In the genomic region with DNA sequence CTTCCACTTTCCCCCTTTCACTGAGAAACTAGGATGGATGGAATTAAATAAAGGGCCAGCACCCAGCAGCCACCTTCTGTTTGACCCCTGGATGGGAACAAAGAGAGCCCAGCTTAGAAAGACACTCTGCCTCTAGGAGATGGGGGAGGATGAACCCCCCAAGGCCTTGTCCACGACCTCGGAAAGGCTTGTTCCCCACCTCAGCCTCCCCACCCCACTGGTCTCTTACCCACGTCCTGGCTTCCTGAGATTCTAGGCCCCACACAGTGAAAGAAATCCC, we compare ENCODE assay signal across 8 cellular contexts. TPM values are rescaled to one million over a fixed set of nuclear protein-coding genes. Genes with fewer than 3 reads are reported as not detected.
DNase-seq lines count a peak whose midpoint lies in the region; ATAC-seq, FAIRE-seq and TF ChIP-seq lines count a peak whose summit lies in the region.

No MANE protein-coding gene starts in this region.

- no peaks in the 10 kb centered on the region; the same call in 1 of the 2 replicates for H3K9me3 Mint-ChIP-seq in HFFc6
- no peaks in the 10 kb centered on the region for H3K9me3 Mint-ChIP-seq in activated CD4-positive, alpha-beta memory T cell treated with anti-CD3 and anti-CD28 coated beads for 36 hours
- no peaks in the 10 kb centered on the region for H3K9me3 Mint-ChIP-seq in stimulated activated memory B cell treated with anti-CD40 and anti-IgM and Interleukin-4, amounts not matched to agents 10 μg/mL and 1 μg/mL and 100 μg/mL, for 72 hours

- no peaks in the 10 kb centered on the region for H3K27me3 ChIP-seq in hepatocyte
- no peaks in the 10 kb centered on the region for H3K27me3 ChIP-seq in small intestine (ENCODE audit: control insufficient read depth in 2 of 2, insufficient read depth in 2 of 2, low read length in 2 of 2)

- H3K9me3 ChIP-seq in hepatocyte (ENCODE audit: low read depth): no peaks in the 10 kb centered on the region
- no peaks in the 10 kb centered on the region for H3K9me3 ChIP-seq in small intestine (ENCODE audit: control insufficient read depth, low read depth)

- DNase-seq in HFFc6 (no peak), hepatocyte (ENCODE audit: low spot score) (no peak), small intestine (no peak), NCI-H1436 treated with DMSO at 0.1 percent for 48 hours (lab: John Stamatoyannopoulos, UW) (no peak), GM10266 (ENCODE audit: extremely low spot score) (no peak)
- DNase-seq in activated CD4-positive, alpha-beta memory T cell treated with anti-CD3 and anti-CD28 coated beads for 36 hours: no peak

- H3K4me1 ChIP-seq in hepatocyte (ENCODE audit: insufficient read depth) (peaks cover 54% of the 10 kb centered on the region), small intestine (ENCODE audit: control insufficient read depth in 2 of 2, insufficient read depth in 1 of 2, low read depth in 1 of 2, low read length in 1 of 2) (peaks cover 2 to 23% of the 10 kb centered on the region in 2 donors)

- intact Hi-C loops in activated CD4-positive, alpha-beta memory T cell treated with anti-CD3 and anti-CD28 coated beads for 36 hours (cut with micrococcal nuclease): loop anchor here (2.0 kb wide), 1 partner anchor 208 kb away; no protein-coding TSS in a partner anchor

- H3K27me3 Mint-ChIP-seq in HFFc6 (ENCODE audit: insufficient read depth): peaks cover 39% of the 10 kb centered on the region
- no peaks in the 10 kb centered on the region for H3K27me3 Mint-ChIP-seq in activated CD4-positive, alpha-beta memory T cell treated with anti-CD3 and anti-CD28 coated beads for 36 hours
- no peaks in the 10 kb centered on the region for H3K27me3 Mint-ChIP-seq in stimulated activated memory B cell treated with anti-CD40 and anti-IgM and Interleukin-4, amounts not matched to agents 10 μg/mL and 1 μg/mL and 100 μg/mL, for 72 hours

- H3K36me3 ChIP-seq in hepatocyte (replicated peaks; ENCODE audit: insufficient read depth, low read depth): no peaks in the 10 kb centered on the region
- no peaks in the 10 kb centered on the region for H3K36me3 ChIP-seq in small intestine (ENCODE audit: control insufficient read depth in 2 of 2, insufficient read depth in 2 of 2, low read length in 2 of 2)

- CTCF ChIA-PET in activated CD4-positive, alpha-beta memory T cell treated with anti-CD3 and anti-CD28 coated beads for 36 hours (lab: Charles Lee): interaction anchor here (1.0 to 4.7 kb wide), 5 partner anchors 10 to 39 kb away, joined by 3 to 24 read pairs (median 10); a partner anchor contains a TSS

- no peak overlapping the region for H2AFZ ChIP-seq in hepatocyte

- peaks cover 94% of the 10 kb centered on the region for H3K4me1 Mint-ChIP-seq in HFFc6 (ENCODE audit: low read depth)
- H3K4me1 Mint-ChIP-seq in activated CD4-positive, alpha-beta memory T cell treated with anti-CD3 and anti-CD28 coated beads for 36 hours (ENCODE audit: low read depth): peaks cover 96% of the 10 kb centered on the region
- peaks cover 95% of the 10 kb centered on the region for H3K4me1 Mint-ChIP-seq in stimulated activated memory B cell treated with anti-CD40 and anti-IgM and Interleukin-4, amounts not matched to agents 10 μg/mL and 1 μg/mL and 100 μg/mL, for 72 hours

- POLR2A ChIA-PET in activated CD4-positive, alpha-beta memory T cell treated with anti-CD3 and anti-CD28 coated beads for 36 hours (lab: Charles Lee): interaction anchor here (2.3 kb wide), 1 partner anchor 10 kb away, joined by 22 read pairs; a partner anchor contains a TSS

- H3K36me3 Mint-ChIP-seq in HFFc6 (ENCODE audit: low read depth): peaks cover 25% of the 10 kb centered on the region
- peaks cover 10% of the 10 kb centered on the region for H3K36me3 Mint-ChIP-seq in activated CD4-positive, alpha-beta memory T cell treated with anti-CD3 and anti-CD28 coated beads for 36 hours
- peaks cover 5% of the 10 kb centered on the region for H3K36me3 Mint-ChIP-seq in stimulated activated memory B cell treated with anti-CD40 and anti-IgM and Interleukin-4, amounts not matched to agents 10 μg/mL and 1 μg/mL and 100 μg/mL, for 72 hours

- peak overlapping the region; percentile 74 for H3K4me2 ChIP-seq in hepatocyte

- no peak for ATAC-seq in stimulated activated memory B cell treated with anti-CD40 and anti-IgM and Interleukin-4, amounts not matched to agents 10 μg/mL and 1 μg/mL and 100 μg/mL, for 72 hours
- ATAC-seq in HG03439 (IDR thresholded peaks at IDR 0.05; ENCODE audit: unreplicated experiment): no peak

- no peaks in the 10 kb centered on the region for H3K9me2 ChIP-seq in hepatocyte (replicated peaks; ENCODE audit: insufficient read depth)

- 18% methylated on average over 3 of the region's 3 CpGs for WGBS in hepatocyte (ENCODE audit: low lambda C conversion rate, missing lambda C conversion rate)
- 48 to 79% (median 52%) methylated on average over 3 of the region's 3 CpGs for WGBS in small intestine, 3 donors

- FAIRE-seq in small intestine (lab: Jason Lieb, UNC): no peak

- TF ChIP-seq CTCF in HFFc6 (IDR thresholded peaks at IDR 0.05) (no peak), hepatocyte (IDR thresholded peaks at IDR 0.05; ENCODE audit: poor library complexity) (no peak), GM10266 (IDR thresholded peaks at IDR 0.05; ENCODE audit: control insufficient read depth, insufficient read depth, low read depth, missing control alignments) (no peak)

- H3K4me3 Mint-ChIP-seq in HFFc6: peak overlapping the region; percentile 86
- peak overlapping the region; percentile 60 for H3K4me3 Mint-ChIP-seq in activated CD4-positive, alpha-beta memory T cell treated with anti-CD3 and anti-CD28 coated beads for 36 hours
- peak overlapping the region; percentile 66 for H3K4me3 Mint-ChIP-seq in stimulated activated memory B cell treated with anti-CD40 and anti-IgM and Interleukin-4, amounts not matched to agents 10 μg/mL and 1 μg/mL and 100 μg/mL, for 72 hours

- no peaks in the 10 kb centered on the region for H4K20me1 ChIP-seq in hepatocyte (ENCODE audit: insufficient read depth, poor library complexity, severe bottlenecking)

- H3K27ac ChIP-seq in hepatocyte (peak overlapping the region; percentile 97), small intestine (ENCODE audit: low read depth in 1 of 2, low read length in 1 of 2) (peak overlapping the region in 1 of 2 donors; percentile 79)

- peaks cover 65% of the 10 kb centered on the region for H3K79me2 ChIP-seq in hepatocyte

- H3K4me3 ChIP-seq in hepatocyte: no peak overlapping the region
- no peak overlapping the region for H3K4me3 ChIP-seq in small intestine (ENCODE audit: low read depth in 1 of 2, low read length in 2 of 2)

- H3K27ac Mint-ChIP-seq in HFFc6: peak overlapping the region; percentile 98
- H3K27ac Mint-ChIP-seq in activated CD4-positive, alpha-beta memory T cell treated with anti-CD3 and anti-CD28 coated beads for 36 hours: peak overlapping the region; percentile 91
- peak overlapping the region; percentile 77 for H3K27ac Mint-ChIP-seq in stimulated activated memory B cell treated with anti-CD40 and anti-IgM and Interleukin-4, amounts not matched to agents 10 μg/mL and 1 μg/mL and 100 μg/mL, for 72 hours

RNA-seq across cellular contexts. Expression of a gene that starts 9.7 kb away (rescaled TPM):
- 10 to 100 TPM; 23.9 to 34.7 (median 29.7) TPM for total RNA-seq in HFFc6 (2021; fragmentation: NEBNext Ultra II Directional; extraction: Animal tissue kit (Norgen Biotek cat#: 25700))
- total RNA-seq in activated CD4-positive, alpha-beta memory T cell treated with anti-CD3 and anti-CD28 coated beads for 36 hours: 10 to 100 TPM; 15.6 to 16.6 TPM
- total RNA-seq in hepatocyte: 4.9 and 5.9 TPM in 2 replicates
- polyA plus RNA-seq in hepatocyte: 7.9 and 9.0 TPM in 2 replicates
- polyA plus RNA-seq in small intestine: 1 to 10 TPM in 2 of 3 donors, under 1 TPM in 1; 0.67 to 10.0 (median 1.1) TPM

RNA-seq across cellular contexts. Expression of a gene that starts 25.1 kb away (rescaled TPM):
- total RNA-seq in HFFc6 (2021; fragmentation: NEBNext Ultra II Directional; extraction: Animal tissue kit (Norgen Biotek cat#: 25700)): 1 to 10 TPM in 1 of 6 experiments, under 1 TPM in 5; 0.35 to 1.1 (median 0.41) TPM
- total RNA-seq in activated CD4-positive, alpha-beta memory T cell treated with anti-CD3 and anti-CD28 coated beads for 36 hours: under 1 TPM; 0.31 to 0.88 TPM
- 0.17 and 0.20 TPM in 2 replicates for total RNA-seq in hepatocyte
- polyA plus RNA-seq in hepatocyte (not detected in 2 replicates), small intestine (under 1 TPM in 2 of 3 donors, not detected in 1; 0.07 to 0.27 TPM)

RNA-seq across cellular contexts. Expression of a gene that starts 59.6 kb away (rescaled TPM):
- 10 to 100 TPM in 4 of 6 experiments, 1 to 10 TPM in 2; 2.5 to 15.0 (median 12.3) TPM for total RNA-seq in HFFc6 (2021; fragmentation: NEBNext Ultra II Directional; extraction: Animal tissue kit (Norgen Biotek cat#: 25700))
- total RNA-seq in activated CD4-positive, alpha-beta memory T cell treated with anti-CD3 and anti-CD28 coated beads for 36 hours: 1 to 10 TPM; 2.3 to 2.6 TPM
- total RNA-seq in hepatocyte: 2.5 and 2.7 TPM in 2 replicates
- polyA plus RNA-seq in hepatocyte: 0.37 and 1.4 TPM in 2 replicates
- polyA plus RNA-seq in small intestine: 10 to 100 TPM in 2 of 3 donors, 1 to 10 TPM in 1; 9.2 to 20.9 (median 13.2) TPM
